9 cellular contexts compared by ENCODE assay signal in genomic region chr20:44720617-44720993, GRCh38. TPM values are rescaled to one million over a fixed set of nuclear protein-coding genes. Genes with fewer than 3 reads are reported as not detected.
DNase-seq lines count a peak whose midpoint lies in the region; ATAC-seq and TF ChIP-seq lines count a peak whose summit lies in the region.
"Had no signal": no experiment of that assay in that cellular context is flagged by ENCODE, and none has a peak within 500 bp of the region (broad histone marks: within the 10 kb centered on the region; RNA-seq: fewer than 3 reads in every experiment).

No MANE protein-coding gene starts in this region.

- H3K9me3 ChIP-seq in lower lobe of right lung, result no peaks in the 10 kb centered on the region

- peak overlapping the region; percentile 53 for H3K27ac ChIP-seq in lower lobe of right lung

- no peaks in the 10 kb centered on the region for H3K27me3 ChIP-seq in lower lobe of right lung (ENCODE audit: low read depth)

- DNase-seq in Right ventricle myocardium inferior (ENCODE audit: missing footprints) (no peak), cardiac septum (ENCODE audit: low spot score) (no peak), cerebellum (ENCODE audit: low spot score) (peak; percentile 41), lower lobe of right lung (peak; percentile 43), NCI-H146 treated with DMSO at 0.1 percent for 48 hours (lab: John Stamatoyannopoulos, UW; ENCODE audit: unreplicated experiment) (no peak), SIG-M5 treated with dmso at 0.1 percent for 504 hours (lab: John Stamatoyannopoulos, UW; ENCODE audit: unreplicated experiment) (no peak), DMS114 treated with DMSO at 0.1 percent for 48 hours (lab: John Stamatoyannopoulos, UW; ENCODE audit: unreplicated experiment) (no peak)

- intact Hi-C loops in Right ventricle myocardium inferior (cut with DNase I) (no loop called here), cardiac septum (cut with DNase I) (no loop called here), lower lobe of right lung (cut with DNase I) (no loop called here)

- no peak for TF ChIP-seq CTCF in lower lobe of right lung (IDR thresholded peaks at IDR 0.05)

- H3K36me3 ChIP-seq in lower lobe of right lung, result no peaks in the 10 kb centered on the region

- peaks cover 15% of the 10 kb centered on the region for H3K4me1 ChIP-seq in lower lobe of right lung

- ATAC-seq in Right ventricle myocardium inferior (peak; percentile 51), lower lobe of right lung (peak; percentile 25 to 31), GM18907 (IDR thresholded peaks at IDR 0.05; ENCODE audit: unreplicated experiment) (no peak)

- H3K4me3 ChIP-seq in lower lobe of right lung, result no peak overlapping the region

RNA-seq across cellular contexts. Expression of gene CCN5, which starts 5.4 kb away (rescaled TPM):
- 13.6 TPM for total RNA-seq in Right ventricle myocardium inferior
- 29.3 TPM for total RNA-seq in cardiac septum
- total RNA-seq in cerebellum, result not detected
- 42.3 TPM for total RNA-seq in lower lobe of right lung
- total RNA-seq: T-helper 2 cell treated with Interferon-gamma antibody and Interleukin-4, amounts not matched to agents 100 ng/mL and 5 ng/mL, for 36 hours had no signal

RNA-seq across cellular contexts. Expression of gene KCNK15, which starts 25.1 kb away (rescaled TPM):
- total RNA-seq in Right ventricle myocardium inferior (0.32 TPM), cardiac septum (0.97 TPM), cerebellum (0.27 TPM), lower lobe of right lung (0.89 TPM)
- total RNA-seq: T-helper 2 cell treated with Interferon-gamma antibody and Interleukin-4, amounts not matched to agents 100 ng/mL and 5 ng/mL, for 36 hours had no signal

Comparison
In these comparisons a context has a peak if more than half of its experiments do, and no peak if none do; other contexts are left out.
1. DNase-seq: peak in cerebellum (single experiment) and lower lobe of right lung (single experiment); none in Right ventricle myocardium inferior (single experiment), cardiac septum (single experiment), NCI-H146 treated with DMSO at 0.1 percent for 48 hours (single experiment), SIG-M5 treated with dmso at 0.1 percent for 504 hours (single experiment) and DMS114 treated with DMSO at 0.1 percent for 48 hours (single experiment).
2. RNA of gene CCN5, which starts 5.4 kb away (total RNA-seq): 42.3 TPM in lower lobe of right lung (single experiment), 29.3 TPM in cardiac septum (single experiment) and 13.6 TPM in Right ventricle myocardium inferior (single experiment); not detected in cerebellum (single experiment); every median in the first group is over 10 times any median in the second.